5 cellular contexts compared by ENCODE assay signal in genomic region chr3:89234620-89235019, GRCh38.
TF ChIP-seq lines count a peak whose summit lies in the region.

No MANE protein-coding gene starts in this region.

TF ChIP-seq in HepG2, 621 proteins besides CTCF, POLR2A, EP300 and RAD21 (continues in another document):
- no peak for TF ChIP-seq RBM22 (optimal IDR thresholded peaks at IDR 0.05; ENCODE audit: low read length)
- TF ChIP-seq, protein P1, sequence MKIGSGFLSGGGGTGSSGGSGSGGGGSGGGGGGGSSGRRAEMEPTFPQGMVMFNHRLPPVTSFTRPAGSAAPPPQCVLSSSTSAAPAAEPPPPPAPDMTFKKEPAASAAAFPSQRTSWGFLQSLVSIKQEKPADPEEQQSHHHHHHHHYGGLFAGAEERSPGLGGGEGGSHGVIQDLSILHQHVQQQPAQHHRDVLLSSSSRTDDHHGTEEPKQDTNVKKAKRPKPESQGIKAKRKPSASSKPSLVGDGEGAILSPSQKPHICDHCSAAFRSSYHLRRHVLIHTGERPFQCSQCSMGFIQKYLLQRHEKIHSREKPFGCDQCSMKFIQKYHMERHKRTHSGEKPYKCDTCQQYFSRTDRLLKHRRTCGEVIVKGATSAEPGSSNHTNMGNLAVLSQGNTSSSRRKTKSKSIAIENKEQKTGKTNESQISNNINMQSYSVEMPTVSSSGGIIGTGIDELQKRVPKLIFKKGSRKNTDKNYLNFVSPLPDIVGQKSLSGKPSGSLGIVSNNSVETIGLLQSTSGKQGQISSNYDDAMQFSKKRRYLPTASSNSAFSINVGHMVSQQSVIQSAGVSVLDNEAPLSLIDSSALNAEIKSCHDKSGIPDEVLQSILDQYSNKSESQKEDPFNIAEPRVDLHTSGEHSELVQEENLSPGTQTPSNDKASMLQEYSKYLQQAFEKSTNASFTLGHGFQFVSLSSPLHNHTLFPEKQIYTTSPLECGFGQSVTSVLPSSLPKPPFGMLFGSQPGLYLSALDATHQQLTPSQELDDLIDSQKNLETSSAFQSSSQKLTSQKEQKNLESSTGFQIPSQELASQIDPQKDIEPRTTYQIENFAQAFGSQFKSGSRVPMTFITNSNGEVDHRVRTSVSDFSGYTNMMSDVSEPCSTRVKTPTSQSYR (CRISPR knock-in tag; IDR thresholded peaks at IDR 0.05; ENCODE audit: borderline replicate concordance): no peak
- no peak for TF ChIP-seq ZNF615 (CRISPR knock-in tag; IDR thresholded peaks at IDR 0.05; ENCODE audit: borderline replicate concordance)
- TF ChIP-seq HNRNPK (IDR thresholded peaks at IDR 0.05; ENCODE audit: low read depth, low read length, poor library complexity, severe bottlenecking): peak; percentile 28
- no peak for TF ChIP-seq CSRNP1 (CRISPR knock-in tag; IDR thresholded peaks at IDR 0.05)
- no peak for TF ChIP-seq ZBTB38 (CRISPR knock-in tag; IDR thresholded peaks at IDR 0.05)

TF ChIP-seq in HEK293, 187 proteins besides CTCF, POLR2A, EP300 and RAD21 (continues in another document):
- no peak for TF ChIP-seq ZNF747 (tag by site-specific recombination; IDR thresholded peaks at IDR 0.05)
- no peak for TF ChIP-seq ZNF48 (tag by site-specific recombination; IDR thresholded peaks at IDR 0.05)
- TF ChIP-seq, protein P2, sequence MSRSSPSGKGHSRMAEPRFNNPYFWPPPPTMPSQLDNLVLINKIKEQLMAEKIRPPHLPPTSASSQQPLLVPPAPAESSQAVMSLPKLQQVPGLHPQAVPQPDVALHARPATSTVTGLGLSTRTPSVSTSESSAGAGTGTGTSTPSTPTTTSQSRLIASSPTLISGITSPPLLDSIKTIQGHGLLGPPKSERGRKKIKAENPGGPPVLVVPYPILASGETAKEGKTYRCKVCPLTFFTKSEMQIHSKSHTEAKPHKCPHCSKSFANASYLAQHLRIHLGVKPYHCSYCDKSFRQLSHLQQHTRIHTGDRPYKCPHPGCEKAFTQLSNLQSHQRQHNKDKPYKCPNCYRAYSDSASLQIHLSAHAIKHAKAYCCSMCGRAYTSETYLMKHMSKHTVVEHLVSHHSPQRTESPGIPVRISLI (tag by site-specific recombination; IDR thresholded peaks at IDR 0.05): no peak
- no peak for TF ChIP-seq ZNF843 (tag by site-specific recombination; IDR thresholded peaks at IDR 0.05)
- TF ChIP-seq ZNF544 (tag by site-specific recombination; IDR thresholded peaks at IDR 0.05): no peak
- TF ChIP-seq, protein P3, sequence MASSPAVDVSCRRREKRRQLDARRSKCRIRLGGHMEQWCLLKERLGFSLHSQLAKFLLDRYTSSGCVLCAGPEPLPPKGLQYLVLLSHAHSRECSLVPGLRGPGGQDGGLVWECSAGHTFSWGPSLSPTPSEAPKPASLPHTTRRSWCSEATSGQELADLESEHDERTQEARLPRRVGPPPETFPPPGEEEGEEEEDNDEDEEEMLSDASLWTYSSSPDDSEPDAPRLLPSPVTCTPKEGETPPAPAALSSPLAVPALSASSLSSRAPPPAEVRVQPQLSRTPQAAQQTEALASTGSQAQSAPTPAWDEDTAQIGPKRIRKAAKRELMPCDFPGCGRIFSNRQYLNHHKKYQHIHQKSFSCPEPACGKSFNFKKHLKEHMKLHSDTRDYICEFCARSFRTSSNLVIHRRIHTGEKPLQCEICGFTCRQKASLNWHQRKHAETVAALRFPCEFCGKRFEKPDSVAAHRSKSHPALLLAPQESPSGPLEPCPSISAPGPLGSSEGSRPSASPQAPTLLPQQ (tag by site-specific recombination; IDR thresholded peaks at IDR 0.05): no peak
- TF ChIP-seq ZNF366 (tag by site-specific recombination; conservative IDR thresholded peaks at IDR 0.05): peak; percentile 97
- TF ChIP-seq ZSCAN18 (tag by site-specific recombination; IDR thresholded peaks at IDR 0.05): 0 out of 2 replicates have a peak, but pooled peaks have one; percentile 19
- peak; percentile 74 for TF ChIP-seq PRDM1 (tag by site-specific recombination; IDR thresholded peaks at IDR 0.05)

TF ChIP-seq in IMR-90, 13 proteins besides CTCF, POLR2A, EP300 and RAD21:
- TF ChIP-seq CHD1 (IDR thresholded peaks at IDR 0.05; ENCODE audit: low read depth, low read length) (no peak), MAFK (IDR thresholded peaks at IDR 0.05; ENCODE audit: low read depth, low read length) (no peak), RFX5 (IDR thresholded peaks at IDR 0.05; ENCODE audit: low read depth, low read length) (no peak), MXI1 (IDR thresholded peaks at IDR 0.05; ENCODE audit: borderline replicate concordance, low read depth, low read length) (no peak), RCOR1 (IDR thresholded peaks at IDR 0.05; ENCODE audit: insufficient replicate concordance, low read length) (no peak), NFE2L2 (IDR thresholded peaks at IDR 0.05; ENCODE audit: low read depth, low read length) (no peak), FOS (IDR thresholded peaks at IDR 0.05; ENCODE audit: low read depth, low read length) (no peak), MAZ (IDR thresholded peaks at IDR 0.05; ENCODE audit: borderline replicate concordance, low read depth, low read length) (no peak), CEBPB (IDR thresholded peaks at IDR 0.05; ENCODE audit: low read depth, low read length) (no peak)
- TF ChIP-seq, protein P4, sequence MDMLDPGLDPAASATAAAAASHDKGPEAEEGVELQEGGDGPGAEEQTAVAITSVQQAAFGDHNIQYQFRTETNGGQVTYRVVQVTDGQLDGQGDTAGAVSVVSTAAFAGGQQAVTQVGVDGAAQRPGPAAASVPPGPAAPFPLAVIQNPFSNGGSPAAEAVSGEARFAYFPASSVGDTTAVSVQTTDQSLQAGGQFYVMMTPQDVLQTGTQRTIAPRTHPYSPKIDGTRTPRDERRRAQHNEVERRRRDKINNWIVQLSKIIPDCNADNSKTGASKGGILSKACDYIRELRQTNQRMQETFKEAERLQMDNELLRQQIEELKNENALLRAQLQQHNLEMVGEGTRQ (IDR thresholded peaks at IDR 0.05; ENCODE audit: low read depth, low read length): no peak

TF ChIP-seq in H1, 55 proteins besides CTCF, POLR2A, EP300 and RAD21:
- TF ChIP-seq SIRT6 (IDR thresholded peaks at IDR 0.05; ENCODE audit: low read length) (no peak), SIN3A (conservative IDR thresholded peaks at IDR 0.05 in 1 of 2, IDR thresholded peaks at IDR 0.05 in 1 of 2; ENCODE audit: low read depth in 1 of 2, low read length in 2 of 2) (no peak), HDAC6 (IDR thresholded peaks at IDR 0.05; ENCODE audit: low read depth, low read length) (no peak), CREB1 (IDR thresholded peaks at IDR 0.05) (no peak), EGR1 (IDR thresholded peaks at IDR 0.05; ENCODE audit: borderline replicate concordance, low read depth, low read length) (no peak), RBBP5 (IDR thresholded peaks at IDR 0.05; ENCODE audit: borderline replicate concordance, low read depth, low read length) (no peak), MAFK (IDR thresholded peaks at IDR 0.05; ENCODE audit: low read depth, low read length) (no peak), GABPA (IDR thresholded peaks at IDR 0.05; ENCODE audit: borderline replicate concordance, insufficient read depth, low read length) (no peak)
TF ChIP-seq in H1: peak in this region for 0.

TF ChIP-seq in GM12891, 5 proteins besides CTCF, POLR2A, EP300 and RAD21:
- TF ChIP-seq POLR2AphosphoS5 (IDR thresholded peaks at IDR 0.05; ENCODE audit: low read depth, low read length) (no peak), SPI1 (IDR thresholded peaks at IDR 0.05; ENCODE audit: low read depth, low read length) (no peak), POU2F2 (IDR thresholded peaks at IDR 0.05; ENCODE audit: low read depth, low read length) (no peak), TAF1 (IDR thresholded peaks at IDR 0.05; ENCODE audit: low read depth, low read length) (no peak), PAX5 (IDR thresholded peaks at IDR 0.05; ENCODE audit: insufficient read depth, low read length, severe bottlenecking) (no peak)
TF ChIP-seq in GM12891: peak in this region for 0.
